Comparison of ENCODE assay signal across 1 cellular context in genomic region chr10:28542728-28543127, GRCh38.
TF ChIP-seq lines count a peak whose summit lies in the region.

No MANE protein-coding gene starts in this region.

TF ChIP-seq in K562, 482 proteins besides CTCF, POLR2A, EP300 and RAD21:
- no peak for TF ChIP-seq DEAF1 (CRISPR knock-in tag; IDR thresholded peaks at IDR 0.05)
- 0 out of 2 replicates have a peak, but pooled peaks have one; percentile 62 for TF ChIP-seq POLR2AphosphoS2 (IDR thresholded peaks at IDR 0.05; ENCODE audit: low read length)
- TF ChIP-seq SUPT5H (IDR thresholded peaks at IDR 0.05) = peak; percentile 23; the same call in 1 of the 2 replicates
- no peak for TF ChIP-seq SP2 (IDR thresholded peaks at IDR 0.05; ENCODE audit: extremely low read depth, low read depth, low read length, poor library complexity, severe bottlenecking)
